In genomic region chr11:72821920-72822799, GRCh38 we compare ENCODE assay signal across 8 cellular contexts. TPM values are rescaled to one million over a fixed set of nuclear protein-coding genes. Genes with fewer than 3 reads are reported as not detected.
A peak's percentile ranks its signal among the peaks of the same experiment; 100 is the strongest.
DNase-seq lines count a peak whose midpoint lies in the region; ATAC-seq, FAIRE-seq and TF ChIP-seq lines count a peak whose summit lies in the region.

No MANE protein-coding gene starts in this region.

- peak overlapping the region; percentile 26 to 63 (median 45) for H3K4me3 ChIP-seq in mammary epithelial cell (replicated peaks in 1 of 3; ENCODE audit: insufficient read depth in 1 of 3, low read depth in 2 of 3, low read length in 3 of 3)
- peak overlapping the region; percentile 71 for H3K4me3 ChIP-seq in skeletal muscle satellite cell (ENCODE audit: low read length)

- H3K9me3 Mint-ChIP-seq in activated B cell treated with CpG ODN at 0.5 μM for 24 hours, result no peaks in the 10 kb centered on the region

- WGBS in mammary epithelial cell (ENCODE audit: low coverage, missing lambda C conversion rate), result 30% methylated on average over 14 of the region's 82 CpGs

- H3K9ac ChIP-seq in mammary epithelial cell (ENCODE audit: insufficient read depth, low read length), result no peak overlapping the region
- H3K9ac ChIP-seq in skeletal muscle satellite cell (ENCODE audit: low read depth, low read length), result peak overlapping the region; percentile 58

- no peak overlapping the region for H3K27ac ChIP-seq in mammary epithelial cell (ENCODE audit: insufficient read depth, low read depth, low read length)

- POLR2A ChIA-PET in activated B cell treated with CpG ODN at 0.5 μM for 24 hours (lab: Charles Lee), result interaction anchor here (0.6 to 3.9 kb wide), 13 partner anchors 10 to 562 kb away, joined by 3 to 13 read pairs (median 4); partner anchors contain the start of genes FCHSD2 and STARD10

- CTCF ChIA-PET in activated B cell treated with CpG ODN at 0.5 μM for 24 hours (lab: Charles Lee) (interaction anchor here (1.1 to 1.4 kb wide), 4 partner anchors 9 to 88 kb away, joined by 3 read pairs; no protein-coding TSS in a partner anchor), mammary epithelial cell (lab: Charles Lee; ENCODE audit: low non-redundant PET) (no interaction called here)

- in situ Hi-C loops in ACHN (cut with HindIII; ENCODE audit: low pct_ligation_motif_present, low pct_unique_long_range_greater_than_20kb, low sequenced_read_pairs) (no loop called here), mammary epithelial cell (cut with MboI; ENCODE audit: low sequenced_read_pairs in 2 of 2) (no loop called here)

- H3K9me3 ChIP-seq in mammary epithelial cell (replicated peaks; ENCODE audit: insufficient read depth, low read length) (no peaks in the 10 kb centered on the region), skeletal muscle satellite cell (replicated peaks; ENCODE audit: low read length) (no peaks in the 10 kb centered on the region)

- FAIRE-seq in GM19239 (lab: Jason Lieb, UNC), result no peak

- dilution Hi-C loops in mammary epithelial cell (cut with HindIII; ENCODE audit: low sequenced_read_pairs), result loop anchor here (5.0 kb wide), 2 partner anchors 50 to 400 kb away; no protein-coding TSS in a partner anchor

- peak overlapping the region; percentile 63 for H3K4me3 Mint-ChIP-seq in activated B cell treated with CpG ODN at 0.5 μM for 24 hours

- TF ChIP-seq POLR2A in GM19193 (IDR thresholded peaks at IDR 0.05; ENCODE audit: extremely low read depth, insufficient read depth, insufficient read length), result peak; percentile 30

- TF ChIP-seq CTCF in activated B cell treated with CpG ODN at 0.5 μM for 24 hours (IDR thresholded peaks at IDR 0.05) (no peak), mammary epithelial cell (conservative IDR thresholded peaks at IDR 0.05 in 1 of 2, IDR thresholded peaks at IDR 0.05 in 1 of 2; ENCODE audit: extremely low read depth in 1 of 2, insufficient read depth in 1 of 2, low read depth in 1 of 2, low read length in 2 of 2) (no peak)

- peak overlapping the region; percentile 78 for H2AFZ ChIP-seq in mammary epithelial cell (ENCODE audit: low read depth, low read length)

- peaks cover 57% of the 10 kb centered on the region for H3K4me1 Mint-ChIP-seq in activated B cell treated with CpG ODN at 0.5 μM for 24 hours

- no peaks in the 10 kb centered on the region for H3K27me3 Mint-ChIP-seq in activated B cell treated with CpG ODN at 0.5 μM for 24 hours

- H3K4me2 ChIP-seq in mammary epithelial cell (ENCODE audit: insufficient read depth, low read depth, low read length) (peak overlapping the region; percentile 99), skeletal muscle satellite cell (ENCODE audit: low read length) (peak overlapping the region; percentile 92)

- no TSS peak for BruUV-seq in mammary epithelial cell (replicated peaks; lab: Mats Ljungman, UMichigan)

- H3K79me2 ChIP-seq in mammary epithelial cell (ENCODE audit: insufficient read depth, low read length), result no peaks in the 10 kb centered on the region

- H4K20me1 ChIP-seq in mammary epithelial cell (ENCODE audit: insufficient read depth, low read length), result no peaks in the 10 kb centered on the region

- peaks cover 47% of the 10 kb centered on the region for H3K36me3 Mint-ChIP-seq in activated B cell treated with CpG ODN at 0.5 μM for 24 hours (ENCODE audit: low read depth)

- no peaks in the 10 kb centered on the region for H3K27me3 ChIP-seq in mammary epithelial cell (ENCODE audit: insufficient read depth, low read length)
- no peaks in the 10 kb centered on the region for H3K27me3 ChIP-seq in skeletal muscle satellite cell (ENCODE audit: control insufficient read depth, insufficient read depth, low read length)

- DNase-seq in ACHN (peak; percentile 87), NCI-H1436 (lab: John Stamatoyannopoulos, UW) (peak; percentile 90), activated B cell treated with CpG ODN at 0.5 μM for 24 hours (peak; percentile 90), mammary epithelial cell (peak; percentile 81), iPS-NIHi11 (ENCODE audit: low spot score) (peak; percentile 98), GM19239 (ENCODE audit: insufficient read length, low spot score) (no peak)

- peaks cover 18% of the 10 kb centered on the region for H3K4me1 ChIP-seq in mammary epithelial cell (ENCODE audit: insufficient read depth, low read length)
- H3K4me1 ChIP-seq in skeletal muscle satellite cell (ENCODE audit: control insufficient read depth, insufficient read depth, low read length), result peaks cover 16% of the 10 kb centered on the region

- no peaks in the 10 kb centered on the region for H3K36me3 ChIP-seq in mammary epithelial cell (ENCODE audit: insufficient read depth, low read length)
- H3K36me3 ChIP-seq in skeletal muscle satellite cell (ENCODE audit: insufficient read depth, low read length), result peaks cover 10% of the 10 kb centered on the region

- peak overlapping the region; percentile 95 for H3K27ac Mint-ChIP-seq in activated B cell treated with CpG ODN at 0.5 μM for 24 hours

- peak; percentile 82 for ATAC-seq in activated B cell treated with CpG ODN at 0.5 μM for 24 hours (ENCODE audit: low read depth)

- intact Hi-C loops in activated B cell treated with CpG ODN at 0.5 μM for 24 hours (cut with micrococcal nuclease) (loop anchor here (1.0 to 10.0 kb wide), 5 partner anchors 8 to 563 kb away; partner anchors contain the start of genes ATG16L2, FCHSD2 and STARD10), mammary epithelial cell (cut with micrococcal nuclease) (no loop called here)

RNA-seq across cellular contexts. Expression of gene ATG16L2, which starts 7.9 kb away (rescaled TPM):
- total RNA-seq in activated B cell treated with CpG ODN at 0.5 μM for 24 hours (73.5 and 96.7 TPM in 2 replicates), mammary epithelial cell (10 to 100 TPM in 1 of 2 donors, 1 to 10 TPM in 1; 3.3 to 23.0 TPM)
- polyA plus RNA-seq in mammary epithelial cell, result 10.9 TPM
- polyA minus RNA-seq in mammary epithelial cell, result 2.4 TPM
- 6.6 and 7.9 TPM in 2 replicates for total RNA-seq in skeletal muscle satellite cell (2012; rRNA removed)

RNA-seq across cellular contexts. Expression of gene STARD10, which starts 28.3 kb away (rescaled TPM):
- total RNA-seq in activated B cell treated with CpG ODN at 0.5 μM for 24 hours (42.6 and 46.8 TPM in 2 replicates), mammary epithelial cell (10 to 100 TPM; 32.8 to 63.0 TPM)
- 73.7 TPM for polyA plus RNA-seq in mammary epithelial cell
- polyA minus RNA-seq in mammary epithelial cell, result 67.3 TPM
- 4.4 and 4.8 TPM in 2 replicates for total RNA-seq in skeletal muscle satellite cell (2012; rRNA removed)
